8 cellular contexts compared by ENCODE assay signal in the genomic region with DNA sequence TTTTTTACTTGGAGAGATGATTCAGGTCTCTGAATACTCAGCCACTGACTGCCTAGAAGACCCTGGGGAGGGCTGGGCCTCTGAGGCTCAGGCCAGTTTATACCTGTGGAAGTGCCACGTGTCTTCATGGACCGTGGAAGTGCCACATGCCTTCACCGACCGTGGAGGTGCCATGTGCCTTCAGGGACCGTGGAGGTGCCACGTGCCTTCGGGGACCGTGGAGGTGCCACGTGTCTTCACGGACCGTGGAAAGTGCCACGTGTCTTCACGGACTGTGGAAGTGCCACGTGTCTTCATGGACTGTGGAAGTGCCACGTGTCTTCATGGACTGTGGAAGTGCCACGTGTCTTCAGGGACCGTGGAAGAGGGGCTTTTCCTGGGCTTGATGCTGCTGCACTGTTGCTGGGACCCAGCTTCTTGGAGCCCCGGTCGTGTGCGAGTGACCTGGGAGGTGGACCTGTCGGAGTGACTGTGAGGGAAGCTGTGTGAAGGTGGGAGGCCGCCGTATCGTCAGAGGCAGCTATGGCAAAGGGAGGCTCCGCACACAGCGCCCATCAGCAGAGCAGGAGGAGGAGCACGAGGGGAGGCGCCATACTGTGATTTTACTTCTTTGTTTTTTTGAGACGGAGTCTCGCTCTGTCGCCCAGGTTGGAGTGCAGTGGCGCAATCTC.
DNase-seq lines count a peak whose midpoint lies in the region; FAIRE-seq and TF ChIP-seq lines count a peak whose summit lies in the region.
"Not testable (repeated sequence)": the region's sequence is repeated elsewhere in the genome, so short reads cannot be mapped to it uniquely, and the experiment has no call there.

No MANE protein-coding gene starts in this region.

- H3K36me3 ChIP-seq in BLaER1 treated with 17β-estradiol and CSF1 and Interleukin-3, amounts not matched to agents 10 nM and 100 nM; HUES48 (ENCODE audit: control insufficient read depth, insufficient read depth, low read length); kidney (ENCODE audit: control insufficient read depth in 1 of 2, insufficient read depth in 2 of 2, low read length in 2 of 2); uterus: not testable (repeated sequence)
- peaks cover 0 to 12% (median 0%) of the 10 kb centered on the region in 4 donors for H3K36me3 ChIP-seq in sigmoid colon

- H3K27ac Mint-ChIP-seq in activated CD4-positive, alpha-beta T cell treated with anti-CD3 and anti-CD28 coated beads, Interleukin-2, amount 10 ng/mL, durations not matched to agents 7 days and 5 days: peak overlapping the region; percentile 88
- H3K27ac Mint-ChIP-seq in activated naive CD8-positive, alpha-beta T cell: peak overlapping the region; percentile 58
- H3K27ac Mint-ChIP-seq in endothelial cell (ENCODE audit: unreplicated experiment): peak overlapping the region; percentile 99

- not testable (repeated sequence) for H3K9me3 Mint-ChIP-seq in activated CD4-positive, alpha-beta T cell treated with anti-CD3 and anti-CD28 coated beads, Interleukin-2, amount 10 ng/mL, durations not matched to agents 7 days and 5 days; activated naive CD8-positive, alpha-beta T cell (ENCODE audit: low read depth); endothelial cell (ENCODE audit: unreplicated experiment)

- H3K36me3 Mint-ChIP-seq in activated CD4-positive, alpha-beta T cell treated with anti-CD3 and anti-CD28 coated beads, Interleukin-2, amount 10 ng/mL, durations not matched to agents 7 days and 5 days (ENCODE audit: low read depth); endothelial cell (ENCODE audit: low read depth, unreplicated experiment): not testable (repeated sequence)
- peaks cover 10% of the 10 kb centered on the region for H3K36me3 Mint-ChIP-seq in activated naive CD8-positive, alpha-beta T cell

- TF ChIP-seq POLR2A in sigmoid colon (IDR thresholded peaks at IDR 0.05); uterus (IDR thresholded peaks at IDR 0.05): not testable (repeated sequence)

- TF ChIP-seq CTCF in endothelial cell (IDR thresholded peaks at IDR 0.05; ENCODE audit: unreplicated experiment); kidney (IDR thresholded peaks at IDR 0.05; ENCODE audit: borderline replicate concordance, extremely low read depth, insufficient read depth); sigmoid colon (IDR thresholded peaks at IDR 0.05); uterus (IDR thresholded peaks at IDR 0.05): not testable (repeated sequence)

- H3K4me1 Mint-ChIP-seq in activated CD4-positive, alpha-beta T cell treated with anti-CD3 and anti-CD28 coated beads, Interleukin-2, amount 10 ng/mL, durations not matched to agents 7 days and 5 days: peaks cover 59% of the 10 kb centered on the region
- H3K4me1 Mint-ChIP-seq in activated naive CD8-positive, alpha-beta T cell (ENCODE audit: low read depth): peaks cover 49% of the 10 kb centered on the region
- peaks cover 14% of the 10 kb centered on the region for H3K4me1 Mint-ChIP-seq in endothelial cell (ENCODE audit: unreplicated experiment)

- 92 to 94% methylated on average over 32 of the region's 32 CpGs for WGBS in sigmoid colon, 2 donors

- H3K9me3 ChIP-seq in BLaER1 treated with 17β-estradiol and CSF1 and Interleukin-3, amounts not matched to agents 10 nM and 100 nM (replicated peaks in 1 of 11); HUES48 (ENCODE audit: control insufficient read depth, insufficient read depth, low read length); kidney (ENCODE audit: control insufficient read depth in 1 of 2, low read length in 2 of 2); sigmoid colon; uterus: not testable (repeated sequence)

- not testable (repeated sequence) for H3K4me3 Mint-ChIP-seq in activated CD4-positive, alpha-beta T cell treated with anti-CD3 and anti-CD28 coated beads, Interleukin-2, amount 10 ng/mL, durations not matched to agents 7 days and 5 days; activated naive CD8-positive, alpha-beta T cell; endothelial cell (ENCODE audit: unreplicated experiment)

- DNase-seq in activated CD4-positive, alpha-beta T cell treated with anti-CD3 and anti-CD28 coated beads, Interleukin-2, amount 10 ng/mL, durations not matched to agents 7 days and 5 days: peak; percentile 27
- DNase-seq in endothelial cell (ENCODE audit: low spot score); sigmoid colon; uterus: not testable (repeated sequence)
- peak; percentile 68 for DNase-seq in kidney

- FAIRE-seq in kidney (lab: Jason Lieb, UNC): not testable (repeated sequence)

- not testable (repeated sequence) for H3K27me3 Mint-ChIP-seq in activated CD4-positive, alpha-beta T cell treated with anti-CD3 and anti-CD28 coated beads, Interleukin-2, amount 10 ng/mL, durations not matched to agents 7 days and 5 days; activated naive CD8-positive, alpha-beta T cell
- H3K27me3 Mint-ChIP-seq in endothelial cell (ENCODE audit: unreplicated experiment): peaks cover 19% of the 10 kb centered on the region

- POLR2A ChIA-PET in activated CD4-positive, alpha-beta T cell treated with anti-CD3 and anti-CD28 coated beads, Interleukin-2, amount 10 ng/mL, durations not matched to agents 7 days and 5 days (lab: Charles Lee): not testable (repeated sequence)

- peak overlapping the region; percentile 23 to 97 (median 87); a peak in 20 of 22 replicates for H3K27ac ChIP-seq in BLaER1 treated with 17β-estradiol and CSF1 and Interleukin-3, amounts not matched to agents 10 nM and 100 nM
- peak overlapping the region; percentile 98 for H3K27ac ChIP-seq in HUES48 (ENCODE audit: low read depth, low read length)
- H3K27ac ChIP-seq in kidney (ENCODE audit: low read depth in 2 of 2, low read length in 2 of 2): not testable (repeated sequence)
- peak overlapping the region in 3 of 4 donors; percentile 61 to 71 (median 67) for H3K27ac ChIP-seq in sigmoid colon
- H3K27ac ChIP-seq in uterus: peak overlapping the region; percentile 82 to 92

- not testable (repeated sequence) for H4K20me1 ChIP-seq in BLaER1 treated with 17β-estradiol and CSF1 and Interleukin-3, amounts not matched to agents 10 nM and 100 nM

- H3K27me3 ChIP-seq in BLaER1 treated with 17β-estradiol and CSF1 and Interleukin-3, amounts not matched to agents 10 nM and 100 nM; HUES48 (ENCODE audit: control insufficient read depth, insufficient read depth, low read length); sigmoid colon; uterus: not testable (repeated sequence)

- CTCF ChIA-PET in activated CD4-positive, alpha-beta T cell treated with anti-CD3 and anti-CD28 coated beads, Interleukin-2, amount 10 ng/mL, durations not matched to agents 7 days and 5 days (lab: Charles Lee): not testable (repeated sequence)

- H3K9ac ChIP-seq in BLaER1 treated with 17β-estradiol and CSF1 and Interleukin-3, amounts not matched to agents 10 nM and 100 nM: peak overlapping the region in 8 of 11 experiments; percentile 18 to 85 (median 42); a peak in 11 of 22 replicates
- not testable (repeated sequence) for H3K9ac ChIP-seq in HUES48 (ENCODE audit: low read depth, low read length); kidney (ENCODE audit: low read length in 2 of 2)

- not testable (repeated sequence) for H3K4me3 ChIP-seq in BLaER1 treated with 17β-estradiol and CSF1 and Interleukin-3, amounts not matched to agents 10 nM and 100 nM; HUES48 (ENCODE audit: low read depth, low read length); kidney (ENCODE audit: low read length in 2 of 2); sigmoid colon; uterus

- not testable (repeated sequence) for TF ChIP-seq EP300 in sigmoid colon (IDR thresholded peaks at IDR 0.05)

- H3K4me2 ChIP-seq in BLaER1 treated with 17β-estradiol and CSF1 and Interleukin-3, amounts not matched to agents 10 nM and 100 nM: peak overlapping the region; percentile 64 to 92 (median 87)

- H3K4me1 ChIP-seq in BLaER1 treated with 17β-estradiol and CSF1 and Interleukin-3, amounts not matched to agents 10 nM and 100 nM: peaks cover 67 to 78% (median 74%) of the 10 kb centered on the region in 10 experiments
- H3K4me1 ChIP-seq in HUES48 (ENCODE audit: control insufficient read depth, insufficient read depth, low read length): peaks cover 11% of the 10 kb centered on the region; the same call in 1 of the 2 replicates
- H3K4me1 ChIP-seq in kidney (ENCODE audit: control insufficient read depth in 1 of 2, insufficient read depth in 1 of 2, low read depth in 1 of 2, low read length in 2 of 2): not testable (repeated sequence)
- H3K4me1 ChIP-seq in sigmoid colon: peaks cover 0 to 30% (median 19%) of the 10 kb centered on the region in 4 donors
- H3K4me1 ChIP-seq in uterus: peaks cover 0 to 11% of the 10 kb centered on the region in 2 donors

- intact Hi-C loops in kidney (cut with DNase I); sigmoid colon (cut with DNase I); uterus (cut with DNase I; ENCODE audit: low total_unique reads): not testable (repeated sequence)
